Comparison of ENCODE assay signal across 28 cellular contexts in the genomic region with DNA sequence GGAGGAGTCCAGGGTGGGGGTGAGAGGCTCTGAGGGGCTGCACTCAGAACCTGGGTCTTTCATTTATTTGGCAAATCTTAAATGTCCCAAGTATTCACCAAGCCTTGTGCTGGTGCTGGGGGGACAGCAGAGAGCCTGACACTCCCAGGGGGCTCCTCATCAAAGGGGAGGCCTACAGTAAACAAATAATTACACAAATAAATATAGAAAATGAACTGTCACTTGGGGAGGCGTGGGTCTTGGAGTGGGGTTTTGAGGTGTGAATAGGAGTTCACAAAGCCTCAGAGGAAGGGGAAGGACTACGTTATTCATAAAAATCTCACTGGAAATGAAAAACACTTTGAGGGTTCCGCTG. TPM values are rescaled to one million over a fixed set of nuclear protein-coding genes. Genes with fewer than 3 reads are reported as not detected.
A peak's percentile ranks its signal among the peaks of the same experiment; 100 is the strongest.
DNase-seq lines count a peak whose midpoint lies in the region; ATAC-seq and TF ChIP-seq lines count a peak whose summit lies in the region.
"Had no signal": no experiment of that assay in that cellular context is flagged by ENCODE, and none has a peak within 500 bp of the region (broad histone marks: within the 10 kb centered on the region; RNA-seq: fewer than 3 reads in every experiment).

No MANE protein-coding gene starts in this region.

- no peaks in the 10 kb centered on the region for H3K9me3 ChIP-seq in testis
- H3K9me3 ChIP-seq: adrenal gland, breast epithelium had no signal

- no peaks in the 10 kb centered on the region for H3K36me3 Mint-ChIP-seq in stimulated activated naive CD8-positive, alpha-beta T cell treated with anti-CD3 and anti-CD28 coated beads, Interleukin-15, Interleukin-2, amounts not matched to agents 100 ng/mL and 50 ng/mL, for 24 hours (ENCODE audit: low read depth)
- H3K36me3 Mint-ChIP-seq in WTC11 (no peaks in the 10 kb centered on the region), naive B cell (no peaks in the 10 kb centered on the region)

- no peaks in the 10 kb centered on the region for H3K9me3 Mint-ChIP-seq in stimulated activated naive CD8-positive, alpha-beta T cell treated with anti-CD3 and anti-CD28 coated beads, Interleukin-15, Interleukin-2, amounts not matched to agents 100 ng/mL and 50 ng/mL, for 24 hours
- H3K9me3 Mint-ChIP-seq in WTC11 (no peaks in the 10 kb centered on the region), naive B cell (no peaks in the 10 kb centered on the region)
- H3K9me3 Mint-ChIP-seq: activated T-helper 2 cell treated with anti-CD3 and anti-CD28 coated beads, Interferon-gamma antibody, Interleukin-2, Interleukin-4, amounts not matched to agents 10 μg/mL and 5 μg/mL and 100 μg/mL, durations not matched to agents 14 hours and 24 hours and 36 hours had no signal

- ATAC-seq in stimulated activated naive CD8-positive, alpha-beta T cell treated with anti-CD3 and anti-CD28 coated beads, Interleukin-15, Interleukin-2, amounts not matched to agents 100 U/mL and 50 U/mL, for 24 hours = no peak
- ATAC-seq in WTC11 (no peak), naive B cell (ENCODE audit: low read depth in 2 of 2) (no peak)

- DNase-seq in stimulated activated naive CD8-positive, alpha-beta T cell treated with anti-CD3 and anti-CD28 coated beads, Interleukin-15, Interleukin-2, amounts not matched to agents 100 U/mL and 50 U/mL, for 24 hours = no peak
- DNase-seq in WTC11 (ENCODE audit: low spot score) (no peak), naive B cell (no peak), NCI-H345 treated with DMSO at 0.1 percent for 48 hours (lab: John Stamatoyannopoulos, UW; ENCODE audit: unreplicated experiment) (no peak), SIG-M5 treated with dmso at 0.1 percent for 504 hours (lab: John Stamatoyannopoulos, UW; ENCODE audit: unreplicated experiment) (no peak), testis (no peak), HuH-7.5 (ENCODE audit: low spot score) (no peak)
- DNase-seq: activated CD8-positive, alpha-beta memory T cell treated with anti-CD3 and anti-CD28 coated beads, Interleukin-2, amount 50 U/mL, for 4 hours; adrenal gland; kidney glomerular epithelial cell; NCI-H1417; NCI-H2107; NCI-H510A; right cardiac atrium; T1000 had no signal

- peaks cover 49% of the 10 kb centered on the region for H3K4me1 Mint-ChIP-seq in stimulated activated naive CD8-positive, alpha-beta T cell treated with anti-CD3 and anti-CD28 coated beads, Interleukin-15, Interleukin-2, amounts not matched to agents 100 ng/mL and 50 ng/mL, for 24 hours (ENCODE audit: low read depth)
- H3K4me1 Mint-ChIP-seq in WTC11 (peaks cover 37% of the 10 kb centered on the region), naive B cell (peaks cover 37 to 80% (median 61%) of the 10 kb centered on the region in 3 donors)

- H3K4me1 ChIP-seq in testis = peaks cover 13% of the 10 kb centered on the region

- no peak overlapping the region for H3K4me3 Mint-ChIP-seq in stimulated activated naive CD8-positive, alpha-beta T cell treated with anti-CD3 and anti-CD28 coated beads, Interleukin-15, Interleukin-2, amounts not matched to agents 100 ng/mL and 50 ng/mL, for 24 hours
- no peak overlapping the region for H3K4me3 Mint-ChIP-seq in WTC11
- peak overlapping the region in 5 of 8 donors; percentile 41 to 89 (median 63) for H3K4me3 Mint-ChIP-seq in naive B cell

- whole genome bisulfite sequencing in testis, 2 donors = 66 to 85% methylated on average over 3 of the region's 3 CpGs

- POLR2A ChIA-PET in WTC11 (lab: Charles Lee) = no interaction called here

- peaks cover 3% of the 10 kb centered on the region for H3K27me3 Mint-ChIP-seq in stimulated activated naive CD8-positive, alpha-beta T cell treated with anti-CD3 and anti-CD28 coated beads, Interleukin-15, Interleukin-2, amounts not matched to agents 100 ng/mL and 50 ng/mL, for 24 hours
- H3K27me3 Mint-ChIP-seq in WTC11 (ENCODE audit: low read depth) (no peaks in the 10 kb centered on the region; the same call in 1 of the 2 replicates), naive B cell (peaks cover 0 to 4% (median 0%) of the 10 kb centered on the region in 3 donors)

- H3K27ac ChIP-seq in testis = no peak overlapping the region
- H3K27ac ChIP-seq: adrenal gland, coronary artery, SK-N-MC had no signal

- H3K27ac Mint-ChIP-seq in stimulated activated naive CD8-positive, alpha-beta T cell treated with anti-CD3 and anti-CD28 coated beads, Interleukin-15, Interleukin-2, amounts not matched to agents 100 ng/mL and 50 ng/mL, for 24 hours = peak overlapping the region; percentile 31
- H3K27ac Mint-ChIP-seq in WTC11 (peak overlapping the region; percentile 28; the same call in 1 of the 2 replicates), naive B cell (peak overlapping the region in 5 of 6 donors; percentile 62 to 97 (median 87))
- H3K27ac Mint-ChIP-seq: activated T-helper 2 cell treated with anti-CD3 and anti-CD28 coated beads, Interferon-gamma antibody, Interleukin-2, Interleukin-4, amounts not matched to agents 10 μg/mL and 5 μg/mL and 100 μg/mL, durations not matched to agents 14 hours and 24 hours and 36 hours had no signal

- no peak overlapping the region for H3K4me3 ChIP-seq in testis
- H3K4me3 ChIP-seq: adrenal gland, coronary artery, SK-N-MC had no signal

- TF ChIP-seq CTCF in WTC11 (IDR thresholded peaks at IDR 0.05) (no peak), testis (IDR thresholded peaks at IDR 0.05) (no peak)

- no peaks in the 10 kb centered on the region for H3K36me3 ChIP-seq in testis (ENCODE audit: low read depth, missing control alignments)
- H3K36me3 ChIP-seq: adrenal gland, breast epithelium had no signal

- no peaks in the 10 kb centered on the region for H3K27me3 ChIP-seq in testis
- H3K27me3 ChIP-seq: adrenal gland, breast epithelium had no signal

- intact Hi-C loops in testis (cut with DNase I; ENCODE audit: low total_unique reads) = no loop called here

- TF ChIP-seq POLR2A in testis (IDR thresholded peaks at IDR 0.05) = no peak

- CTCF ChIA-PET in WTC11 (lab: Charles Lee) = interaction anchor here (1.6 to 3.4 kb wide), 3 partner anchors 40 to 91 kb away, joined by 4 to 29 read pairs (median 15); partner anchors contain the start of gene SOCS1

TF ChIP-seq in WTC11, 78 proteins besides CTCF, POLR2A, EP300 and RAD21 (continues in another document):
- TF ChIP-seq, protein P1, sequence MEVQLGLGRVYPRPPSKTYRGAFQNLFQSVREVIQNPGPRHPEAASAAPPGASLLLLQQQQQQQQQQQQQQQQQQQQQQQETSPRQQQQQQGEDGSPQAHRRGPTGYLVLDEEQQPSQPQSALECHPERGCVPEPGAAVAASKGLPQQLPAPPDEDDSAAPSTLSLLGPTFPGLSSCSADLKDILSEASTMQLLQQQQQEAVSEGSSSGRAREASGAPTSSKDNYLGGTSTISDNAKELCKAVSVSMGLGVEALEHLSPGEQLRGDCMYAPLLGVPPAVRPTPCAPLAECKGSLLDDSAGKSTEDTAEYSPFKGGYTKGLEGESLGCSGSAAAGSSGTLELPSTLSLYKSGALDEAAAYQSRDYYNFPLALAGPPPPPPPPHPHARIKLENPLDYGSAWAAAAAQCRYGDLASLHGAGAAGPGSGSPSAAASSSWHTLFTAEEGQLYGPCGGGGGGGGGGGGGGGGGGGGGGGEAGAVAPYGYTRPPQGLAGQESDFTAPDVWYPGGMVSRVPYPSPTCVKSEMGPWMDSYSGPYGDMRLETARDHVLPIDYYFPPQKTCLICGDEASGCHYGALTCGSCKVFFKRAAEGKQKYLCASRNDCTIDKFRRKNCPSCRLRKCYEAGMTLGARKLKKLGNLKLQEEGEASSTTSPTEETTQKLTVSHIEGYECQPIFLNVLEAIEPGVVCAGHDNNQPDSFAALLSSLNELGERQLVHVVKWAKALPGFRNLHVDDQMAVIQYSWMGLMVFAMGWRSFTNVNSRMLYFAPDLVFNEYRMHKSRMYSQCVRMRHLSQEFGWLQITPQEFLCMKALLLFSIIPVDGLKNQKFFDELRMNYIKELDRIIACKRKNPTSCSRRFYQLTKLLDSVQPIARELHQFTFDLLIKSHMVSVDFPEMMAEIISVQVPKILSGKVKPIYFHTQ (CRISPR knock-in tag; IDR thresholded peaks at IDR 0.05) = no peak
- no peak for TF ChIP-seq USF1 (CRISPR knock-in tag; IDR thresholded peaks at IDR 0.05)
- TF ChIP-seq ZNF232 (CRISPR knock-in tag; IDR thresholded peaks at IDR 0.05) = no peak
- no peak for TF ChIP-seq ZNF416 (CRISPR knock-in tag; IDR thresholded peaks at IDR 0.05)
- no peak for TF ChIP-seq CBFB (CRISPR knock-in tag; IDR thresholded peaks at IDR 0.05; ENCODE audit: low read depth)

RNA-seq across cellular contexts. Expression of gene PRM1, which starts 15.2 kb away (rescaled TPM):
- total RNA-seq in WTC11 (2021) (0.48 TPM in 1 of 3 replicates, not detected in the others), testis (over 10,000 TPM in 1 of 2 donors, 1,000 to 10,000 TPM in 1; 7,819 to 32,936 TPM)
- polyA plus RNA-seq in naive B cell (ENCODE audit: low read depth in 6 of 6) (not detected), testis (ENCODE audit: insufficient read depth, low read depth, low replicate concordance) (15,171 TPM)
- total RNA-seq: activated T-helper 2 cell treated with anti-CD3 and anti-CD28 coated beads, Interferon-gamma antibody, Interleukin-2, Interleukin-4, amounts not matched to agents 10 μg/mL and 5 μg/mL and 100 μg/mL, durations not matched to agents 14 hours and 24 hours and 36 hours; adrenal gland; breast epithelium; glomerular endothelial cell; H4; M059J; mammary epithelial cell; myocyte; osteoblast; right cardiac atrium; subcutaneous adipose tissue had no signal
- polyA plus RNA-seq: adrenal gland, CD14-positive monocyte, mammary epithelial cell, right cardiac atrium had no signal

RNA-seq across cellular contexts. Expression of gene PRM2, which starts 20.0 kb away (rescaled TPM):
- total RNA-seq in WTC11 (2021) (not detected in 3 replicates), testis (over 10,000 TPM in 1 of 2 donors, 1,000 to 10,000 TPM in 1; 3,179 to 16,461 TPM)
- polyA plus RNA-seq in naive B cell (ENCODE audit: low read depth in 6 of 6) (not detected), testis (ENCODE audit: insufficient read depth, low read depth, low replicate concordance) (12,441 TPM)
- total RNA-seq: activated T-helper 2 cell treated with anti-CD3 and anti-CD28 coated beads, Interferon-gamma antibody, Interleukin-2, Interleukin-4, amounts not matched to agents 10 μg/mL and 5 μg/mL and 100 μg/mL, durations not matched to agents 14 hours and 24 hours and 36 hours; adrenal gland; breast epithelium; glomerular endothelial cell; H4; M059J; mammary epithelial cell; myocyte; osteoblast; right cardiac atrium; subcutaneous adipose tissue had no signal
- polyA plus RNA-seq: adrenal gland, CD14-positive monocyte, mammary epithelial cell, right cardiac atrium had no signal

RNA-seq across cellular contexts. Expression of gene PRM3, which starts 22.9 kb away (rescaled TPM):
- not detected in 3 replicates for total RNA-seq in WTC11 (2021)
- not detected for polyA plus RNA-seq in naive B cell (ENCODE audit: low read depth in 6 of 6)
- 100 to 1,000 TPM; 109 to 383 TPM for total RNA-seq in testis
- 51.1 TPM for polyA plus RNA-seq in testis (ENCODE audit: insufficient read depth, low read depth, low replicate concordance)
- total RNA-seq: activated T-helper 2 cell treated with anti-CD3 and anti-CD28 coated beads, Interferon-gamma antibody, Interleukin-2, Interleukin-4, amounts not matched to agents 10 μg/mL and 5 μg/mL and 100 μg/mL, durations not matched to agents 14 hours and 24 hours and 36 hours; adrenal gland; breast epithelium; glomerular endothelial cell; H4; M059J; mammary epithelial cell; myocyte; osteoblast; right cardiac atrium; subcutaneous adipose tissue had no signal
- polyA plus RNA-seq: adrenal gland, CD14-positive monocyte, mammary epithelial cell, right cardiac atrium had no signal

RNA-seq across cellular contexts. Expression of gene TNP2, which starts 27.2 kb away (rescaled TPM):
- total RNA-seq in WTC11 (2021) (not detected in 3 replicates), testis (10 to 100 TPM; 10.2 to 29.8 TPM)
- polyA plus RNA-seq in naive B cell (ENCODE audit: low read depth in 6 of 6) (not detected), testis (ENCODE audit: insufficient read depth, low read depth, low replicate concordance) (38.4 TPM)
- total RNA-seq: activated T-helper 2 cell treated with anti-CD3 and anti-CD28 coated beads, Interferon-gamma antibody, Interleukin-2, Interleukin-4, amounts not matched to agents 10 μg/mL and 5 μg/mL and 100 μg/mL, durations not matched to agents 14 hours and 24 hours and 36 hours; adrenal gland; breast epithelium; glomerular endothelial cell; H4; M059J; mammary epithelial cell; myocyte; osteoblast; right cardiac atrium; subcutaneous adipose tissue had no signal
- polyA plus RNA-seq: adrenal gland, CD14-positive monocyte, mammary epithelial cell, right cardiac atrium had no signal

RNA-seq across cellular contexts. Expression of gene SOCS1, which starts 40.3 kb away (rescaled TPM):
- total RNA-seq in WTC11 (2021) (62.3 to 67.1 TPM (median 62.5 TPM) in 3 replicates), testis (10 to 100 TPM; 10.7 to 16.8 TPM)
- polyA plus RNA-seq in naive B cell (ENCODE audit: low read depth in 6 of 6) (10 to 100 TPM; 19.8 to 62.0 (median 32.5) TPM), testis (ENCODE audit: insufficient read depth, low read depth, low replicate concordance) (3.6 TPM)

Comparison
In these comparisons a context has a peak if more than half of its experiments do, and no peak if none do; other contexts are left out.
1. H3K27ac Mint-ChIP-seq: peak in every context shown above with its lines; median percentile 87 in naive B cell; 31 in stimulated activated naive CD8-positive, alpha-beta T cell treated with anti-CD3 and anti-CD28 coated beads, Interleukin-15, Interleukin-2, amounts not matched to agents 100 ng/mL and 50 ng/mL, for 24 hours; 28 in WTC11.
2. H3K4me3 Mint-ChIP-seq: peak in naive B cell (5 of 8); none in stimulated activated naive CD8-positive, alpha-beta T cell treated with anti-CD3 and anti-CD28 coated beads, Interleukin-15, Interleukin-2, amounts not matched to agents 100 ng/mL and 50 ng/mL, for 24 hours (single experiment) and WTC11 (single experiment).
3. RNA of gene PRM1, which starts 15.2 kb away (total RNA-seq): 7,819 to 32,936 TPM in testis; 0.48 TPM in WTC11; every median in the first group is over 1,000 times any median in the second.
4. RNA of gene PRM2, which starts 20.0 kb away (total RNA-seq): 3,179 to 16,461 TPM in testis; not detected in WTC11; every median in the first group is over 1,000 times any median in the second.
5. RNA of gene PRM3, which starts 22.9 kb away (total RNA-seq): 109 to 383 TPM in testis; not detected in WTC11; every median in the first group is over 10 times any median in the second.